In the genomic region with DNA sequence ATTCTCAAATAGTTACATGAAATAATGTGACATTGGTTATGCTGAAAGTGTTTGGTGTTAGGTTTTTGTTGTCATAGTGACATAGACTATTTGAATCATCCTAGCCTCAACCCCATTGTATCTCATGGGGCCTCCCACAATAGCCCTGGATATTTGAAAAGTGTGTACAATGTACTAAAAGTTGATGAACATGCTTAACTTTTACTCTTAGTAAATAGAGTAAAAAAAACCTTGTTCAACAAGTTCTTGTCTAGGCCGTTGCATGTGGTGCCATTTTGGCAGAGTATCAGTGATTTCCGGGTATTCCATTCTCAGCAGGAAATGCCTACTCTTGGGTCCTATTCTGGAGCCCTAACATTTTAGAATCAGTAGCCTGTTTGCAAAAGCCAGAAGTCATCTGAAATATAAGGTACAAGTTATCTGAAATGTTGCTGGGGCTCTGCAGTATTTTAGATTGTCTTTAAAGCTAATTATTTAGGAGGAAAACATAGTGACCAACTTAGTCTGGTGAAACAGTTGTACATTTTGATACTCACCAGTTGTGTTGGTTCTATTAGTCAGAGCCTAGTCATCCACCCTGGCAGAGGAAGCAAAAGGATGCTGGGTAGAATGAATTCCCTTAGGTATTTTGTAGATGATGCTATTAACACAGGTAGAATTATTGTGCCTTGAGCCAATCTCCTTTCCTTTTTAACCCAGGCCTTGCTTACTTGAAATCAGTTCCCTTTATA, we compare ENCODE assay signal across 1 cellular context.
TF ChIP-seq lines count a peak whose summit lies in the region.

No MANE protein-coding gene starts in this region.

TF ChIP-seq in GM12878, 131 proteins besides CTCF, POLR2A, EP300 and RAD21:
- TF ChIP-seq, protein P1, sequence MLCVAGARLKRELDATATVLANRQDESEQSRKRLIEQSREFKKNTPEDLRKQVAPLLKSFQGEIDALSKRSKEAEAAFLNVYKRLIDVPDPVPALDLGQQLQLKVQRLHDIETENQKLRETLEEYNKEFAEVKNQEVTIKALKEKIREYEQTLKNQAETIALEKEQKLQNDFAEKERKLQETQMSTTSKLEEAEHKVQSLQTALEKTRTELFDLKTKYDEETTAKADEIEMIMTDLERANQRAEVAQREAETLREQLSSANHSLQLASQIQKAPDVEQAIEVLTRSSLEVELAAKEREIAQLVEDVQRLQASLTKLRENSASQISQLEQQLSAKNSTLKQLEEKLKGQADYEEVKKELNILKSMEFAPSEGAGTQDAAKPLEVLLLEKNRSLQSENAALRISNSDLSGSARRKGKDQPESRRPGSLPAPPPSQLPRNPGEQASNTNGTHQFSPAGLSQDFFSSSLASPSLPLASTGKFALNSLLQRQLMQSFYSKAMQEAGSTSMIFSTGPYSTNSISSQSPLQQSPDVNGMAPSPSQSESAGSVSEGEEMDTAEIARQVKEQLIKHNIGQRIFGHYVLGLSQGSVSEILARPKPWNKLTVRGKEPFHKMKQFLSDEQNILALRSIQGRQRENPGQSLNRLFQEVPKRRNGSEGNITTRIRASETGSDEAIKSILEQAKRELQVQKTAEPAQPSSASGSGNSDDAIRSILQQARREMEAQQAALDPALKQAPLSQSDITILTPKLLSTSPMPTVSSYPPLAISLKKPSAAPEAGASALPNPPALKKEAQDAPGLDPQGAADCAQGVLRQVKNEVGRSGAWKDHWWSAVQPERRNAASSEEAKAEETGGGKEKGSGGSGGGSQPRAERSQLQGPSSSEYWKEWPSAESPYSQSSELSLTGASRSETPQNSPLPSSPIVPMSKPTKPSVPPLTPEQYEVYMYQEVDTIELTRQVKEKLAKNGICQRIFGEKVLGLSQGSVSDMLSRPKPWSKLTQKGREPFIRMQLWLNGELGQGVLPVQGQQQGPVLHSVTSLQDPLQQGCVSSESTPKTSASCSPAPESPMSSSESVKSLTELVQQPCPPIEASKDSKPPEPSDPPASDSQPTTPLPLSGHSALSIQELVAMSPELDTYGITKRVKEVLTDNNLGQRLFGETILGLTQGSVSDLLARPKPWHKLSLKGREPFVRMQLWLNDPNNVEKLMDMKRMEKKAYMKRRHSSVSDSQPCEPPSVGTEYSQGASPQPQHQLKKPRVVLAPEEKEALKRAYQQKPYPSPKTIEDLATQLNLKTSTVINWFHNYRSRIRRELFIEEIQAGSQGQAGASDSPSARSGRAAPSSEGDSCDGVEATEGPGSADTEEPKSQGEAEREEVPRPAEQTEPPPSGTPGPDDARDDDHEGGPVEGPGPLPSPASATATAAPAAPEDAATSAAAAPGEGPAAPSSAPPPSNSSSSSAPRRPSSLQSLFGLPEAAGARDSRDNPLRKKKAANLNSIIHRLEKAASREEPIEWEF (IDR thresholded peaks at IDR 0.05; ENCODE audit: insufficient replicate concordance, low read depth, low read length) = no peak
- TF ChIP-seq BCL11A (IDR thresholded peaks at IDR 0.05; ENCODE audit: low read depth, low read length) (no peak), KLF5 (IDR thresholded peaks at IDR 0.05; ENCODE audit: partially characterized antibody) (no peak), SMAD1 (IDR thresholded peaks at IDR 0.05; ENCODE audit: low read depth, partially characterized antibody) (no peak), NFIC (IDR thresholded peaks at IDR 0.05; ENCODE audit: low read depth, low read length) (no peak), PAX8 (IDR thresholded peaks at IDR 0.05) (no peak), CREB1 (IDR thresholded peaks at IDR 0.05; ENCODE audit: low read depth) (no peak), SMAD5 (IDR thresholded peaks at IDR 0.05; ENCODE audit: low read depth) (no peak), BHLHE40 (IDR thresholded peaks at IDR 0.05; ENCODE audit: borderline replicate concordance in 1 of 2, low read depth in 2 of 2, low read length in 1 of 2) (no peak)
- TF ChIP-seq, protein P2, sequence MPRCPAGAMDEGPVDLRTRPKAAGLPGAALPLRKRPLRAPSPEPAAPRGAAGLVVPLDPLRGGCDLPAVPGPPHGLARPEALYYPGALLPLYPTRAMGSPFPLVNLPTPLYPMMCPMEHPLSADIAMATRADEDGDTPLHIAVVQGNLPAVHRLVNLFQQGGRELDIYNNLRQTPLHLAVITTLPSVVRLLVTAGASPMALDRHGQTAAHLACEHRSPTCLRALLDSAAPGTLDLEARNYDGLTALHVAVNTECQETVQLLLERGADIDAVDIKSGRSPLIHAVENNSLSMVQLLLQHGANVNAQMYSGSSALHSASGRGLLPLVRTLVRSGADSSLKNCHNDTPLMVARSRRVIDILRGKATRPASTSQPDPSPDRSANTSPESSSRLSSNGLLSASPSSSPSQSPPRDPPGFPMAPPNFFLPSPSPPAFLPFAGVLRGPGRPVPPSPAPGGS (IDR thresholded peaks at IDR 0.05; ENCODE audit: borderline replicate concordance, insufficient read depth, low read depth, low read length, poor library complexity, severe bottlenecking) = no peak
- TF ChIP-seq, protein P3, sequence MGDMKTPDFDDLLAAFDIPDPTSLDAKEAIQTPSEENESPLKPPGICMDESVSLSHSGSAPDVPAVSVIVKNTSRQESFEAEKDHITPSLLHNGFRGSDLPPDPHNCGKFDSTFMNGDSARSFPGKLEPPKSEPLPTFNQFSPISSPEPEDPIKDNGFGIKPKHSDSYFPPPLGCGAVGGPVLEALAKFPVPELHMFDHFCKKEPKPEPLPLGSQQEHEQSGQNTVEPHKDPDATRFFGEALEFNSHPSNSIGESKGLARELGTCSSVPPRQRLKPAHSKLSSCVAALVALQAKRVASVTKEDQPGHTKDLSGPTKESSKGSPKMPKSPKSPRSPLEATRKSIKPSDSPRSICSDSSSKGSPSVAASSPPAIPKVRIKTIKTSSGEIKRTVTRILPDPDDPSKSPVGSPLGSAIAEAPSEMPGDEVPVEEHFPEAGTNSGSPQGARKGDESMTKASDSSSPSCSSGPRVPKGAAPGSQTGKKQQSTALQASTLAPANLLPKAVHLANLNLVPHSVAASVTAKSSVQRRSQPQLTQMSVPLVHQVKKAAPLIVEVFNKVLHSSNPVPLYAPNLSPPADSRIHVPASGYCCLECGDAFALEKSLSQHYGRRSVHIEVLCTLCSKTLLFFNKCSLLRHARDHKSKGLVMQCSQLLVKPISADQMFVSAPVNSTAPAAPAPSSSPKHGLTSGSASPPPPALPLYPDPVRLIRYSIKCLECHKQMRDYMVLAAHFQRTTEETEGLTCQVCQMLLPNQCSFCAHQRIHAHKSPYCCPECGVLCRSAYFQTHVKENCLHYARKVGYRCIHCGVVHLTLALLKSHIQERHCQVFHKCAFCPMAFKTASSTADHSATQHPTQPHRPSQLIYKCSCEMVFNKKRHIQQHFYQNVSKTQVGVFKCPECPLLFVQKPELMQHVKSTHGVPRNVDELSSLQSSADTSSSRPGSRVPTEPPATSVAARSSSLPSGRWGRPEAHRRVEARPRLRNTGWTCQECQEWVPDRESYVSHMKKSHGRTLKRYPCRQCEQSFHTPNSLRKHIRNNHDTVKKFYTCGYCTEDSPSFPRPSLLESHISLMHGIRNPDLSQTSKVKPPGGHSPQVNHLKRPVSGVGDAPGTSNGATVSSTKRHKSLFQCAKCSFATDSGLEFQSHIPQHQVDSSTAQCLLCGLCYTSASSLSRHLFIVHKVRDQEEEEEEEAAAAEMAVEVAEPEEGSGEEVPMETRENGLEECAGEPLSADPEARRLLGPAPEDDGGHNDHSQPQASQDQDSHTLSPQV (IDR thresholded peaks at IDR 0.05) = no peak
